1 cellular context compared by ENCODE assay signal in genomic region chr16:68470461-68471150, GRCh38.
A peak's percentile ranks its signal among the peaks of the same experiment; 100 is the strongest.
TF ChIP-seq lines count a peak whose summit lies in the region.

No MANE protein-coding gene starts in this region.

TF ChIP-seq in GM12878, 131 proteins besides CTCF, POLR2A, EP300 and RAD21 (continued from another document and continues in another):
- peak; percentile 74 for TF ChIP-seq USF1 (IDR thresholded peaks at IDR 0.05; ENCODE audit: borderline replicate concordance, extremely low read length, insufficient read depth, low read depth, low read length)
- TF ChIP-seq TARDBP (IDR thresholded peaks at IDR 0.05; ENCODE audit: borderline replicate concordance), result 0 out of 2 replicates have a peak, but pooled peaks have one; percentile 27
- TF ChIP-seq NFIC (IDR thresholded peaks at IDR 0.05; ENCODE audit: low read depth, low read length), result peak; percentile 44; the same call in 1 of the 2 replicates
- TF ChIP-seq RUNX3 (IDR thresholded peaks at IDR 0.05; ENCODE audit: low read length), result peak; percentile 97
- TF ChIP-seq NR2F1 (conservative IDR thresholded peaks at IDR 0.05), result peak; percentile 80
- TF ChIP-seq ZNF217 (IDR thresholded peaks at IDR 0.05), result peak; percentile 79
- no peak for TF ChIP-seq PAX8 (IDR thresholded peaks at IDR 0.05)
- TF ChIP-seq IRF4 (IDR thresholded peaks at IDR 0.05; ENCODE audit: low read depth, low read length), result peak; percentile 92
- no peak for TF ChIP-seq SRF (IDR thresholded peaks at IDR 0.05; ENCODE audit: low read depth in 2 of 2, low read length in 2 of 2)
- no peak for TF ChIP-seq PRDM15 (CRISPR knock-in tag; IDR thresholded peaks at IDR 0.05)
- peak; percentile 96 for TF ChIP-seq DPF2 (IDR thresholded peaks at IDR 0.05)
- TF ChIP-seq TCF3 (IDR thresholded peaks at IDR 0.05; ENCODE audit: borderline replicate concordance, insufficient read depth, low read depth, low read length), result no peak
- no peak for TF ChIP-seq POLR2AphosphoS2 (IDR thresholded peaks at IDR 0.05; ENCODE audit: low read depth, low read length)
- peak; percentile 47 for TF ChIP-seq MXI1 (IDR thresholded peaks at IDR 0.05; ENCODE audit: low read depth, low read length)
- no peak for TF ChIP-seq IRF3 (IDR thresholded peaks at IDR 0.05)
- TF ChIP-seq HDGF (IDR thresholded peaks at IDR 0.05), result peak; percentile 62; the same call in 1 of the 2 replicates
- TF ChIP-seq BACH1 (IDR thresholded peaks at IDR 0.05; ENCODE audit: borderline replicate concordance), result peak; percentile 86
- TF ChIP-seq USF2 (IDR thresholded peaks at IDR 0.05; ENCODE audit: borderline replicate concordance, low read depth, low read length), result peak; percentile 84
- TF ChIP-seq STAT3 (IDR thresholded peaks at IDR 0.05; ENCODE audit: low read depth, low read length), result no peak
- TF ChIP-seq CREB1 (IDR thresholded peaks at IDR 0.05; ENCODE audit: low read depth), result no peak
- TF ChIP-seq PKNOX1 (IDR thresholded peaks at IDR 0.05), result peak; percentile 53; the same call in 1 of the 2 replicates
- peak; percentile 8 for TF ChIP-seq RELA (IDR thresholded peaks at IDR 0.05; ENCODE audit: borderline replicate concordance, partially characterized antibody)
- TF ChIP-seq MEF2B (IDR thresholded peaks at IDR 0.05; ENCODE audit: partially characterized antibody, poor library complexity, severe bottlenecking), result no peak
- peak; percentile 94 for TF ChIP-seq NBN (IDR thresholded peaks at IDR 0.05)
- TF ChIP-seq WRNIP1 (IDR thresholded peaks at IDR 0.05; ENCODE audit: borderline replicate concordance, low read depth, low read length), result no peak
- 0 out of 2 replicates have a peak, but pooled peaks have one; percentile 53 for TF ChIP-seq RCOR1 (conservative IDR thresholded peaks at IDR 0.05; ENCODE audit: low read depth, low read length)
- peak; percentile 58; the same call in 1 of the 2 replicates for TF ChIP-seq MTA3 (IDR thresholded peaks at IDR 0.05; ENCODE audit: borderline replicate concordance, low read length)
- TF ChIP-seq TCF12 (IDR thresholded peaks at IDR 0.05; ENCODE audit: low read depth, low read length), result peak; percentile 78; the same call in 1 of the 2 replicates
- TF ChIP-seq GATAD2B (conservative IDR thresholded peaks at IDR 0.05; ENCODE audit: low read depth), result peak; percentile 98
- peak; percentile 57; the same call in 1 of the 2 replicates for TF ChIP-seq CREM (IDR thresholded peaks at IDR 0.05; ENCODE audit: low read depth)
- TF ChIP-seq PAX5 (IDR thresholded peaks at IDR 0.05; ENCODE audit: borderline replicate concordance, low read depth, low read length), result peak; percentile 85; the same call in 1 of the 2 replicates
- peak; percentile 87 to 88 for TF ChIP-seq BHLHE40 (IDR thresholded peaks at IDR 0.05; ENCODE audit: borderline replicate concordance in 1 of 2, low read depth in 2 of 2, low read length in 1 of 2)
- TF ChIP-seq SPI1 (IDR thresholded peaks at IDR 0.05; ENCODE audit: borderline replicate concordance, insufficient read depth, low read depth, low read length), result peak; percentile 94
- TF ChIP-seq SP1 (IDR thresholded peaks at IDR 0.05; ENCODE audit: low read depth, low read length), result peak; percentile 77
- no peak for TF ChIP-seq KAT2A (conservative IDR thresholded peaks at IDR 0.05; ENCODE audit: control insufficient read depth, low read depth, low read length)
- TF ChIP-seq LARP7 (IDR thresholded peaks at IDR 0.05), result peak; percentile 77; the same call in 1 of the 2 replicates
- 0 out of 3 replicates have a peak, but pooled peaks have one; percentile 60 for TF ChIP-seq POU2F2 (IDR thresholded peaks at IDR 0.05; ENCODE audit: borderline replicate concordance, low read depth, low read length)
- peak; percentile 46; the same call in 1 of the 2 replicates for TF ChIP-seq YY1 (IDR thresholded peaks at IDR 0.05; ENCODE audit: low read depth, low read length)
- TF ChIP-seq CHD2 (IDR thresholded peaks at IDR 0.05; ENCODE audit: borderline replicate concordance, low read depth, low read length), result peak; percentile 22; the same call in 1 of the 2 replicates
- peak; percentile 42; the same call in 1 of the 2 replicates for TF ChIP-seq TBL1XR1 (IDR thresholded peaks at IDR 0.05; ENCODE audit: low read depth, low read length)
- TF ChIP-seq SMC3 (IDR thresholded peaks at IDR 0.05; ENCODE audit: borderline replicate concordance, low read length), result peak; percentile 22; the same call in 1 of the 2 replicates
- no peak for TF ChIP-seq HDAC2 (IDR thresholded peaks at IDR 0.05)
- no peak for TF ChIP-seq NR2C1 (IDR thresholded peaks at IDR 0.05)
- TF ChIP-seq EGR1 (IDR thresholded peaks at IDR 0.05; ENCODE audit: borderline replicate concordance in 1 of 2, low read depth in 2 of 2, low read length in 2 of 2), result peak in 1 of 2 experiments; percentile 62; a peak in 1 of 3 replicates
- TF ChIP-seq IKZF2 (IDR thresholded peaks at IDR 0.05), result peak; percentile 89 to 94
- TF ChIP-seq MLLT1 (IDR thresholded peaks at IDR 0.05), result peak; percentile 70
- TF ChIP-seq MEF2A (IDR thresholded peaks at IDR 0.05; ENCODE audit: insufficient read depth, low read depth, low read length), result peak; percentile 72; the same call in 1 of the 2 replicates
- TF ChIP-seq POLR2AphosphoS5 (IDR thresholded peaks at IDR 0.05; ENCODE audit: low read length), result peak; percentile 63; the same call in 1 of the 2 replicates
- TF ChIP-seq ELK1 (IDR thresholded peaks at IDR 0.05; ENCODE audit: low read depth, low read length), result 0 out of 2 replicates have a peak, but pooled peaks have one; percentile 34
- TF ChIP-seq MTA2 (IDR thresholded peaks at IDR 0.05; ENCODE audit: low read depth), result peak; percentile 83
- no peak for TF ChIP-seq KLF5 (IDR thresholded peaks at IDR 0.05; ENCODE audit: partially characterized antibody)
- TF ChIP-seq ZBTB4 (CRISPR knock-in tag; IDR thresholded peaks at IDR 0.05), result no peak
- TF ChIP-seq PBX3 (IDR thresholded peaks at IDR 0.05; ENCODE audit: insufficient replicate concordance, low read depth, low read length), result peak; percentile 33
